Comparison of ENCODE assay signal across 5 cellular contexts in the genomic region with DNA sequence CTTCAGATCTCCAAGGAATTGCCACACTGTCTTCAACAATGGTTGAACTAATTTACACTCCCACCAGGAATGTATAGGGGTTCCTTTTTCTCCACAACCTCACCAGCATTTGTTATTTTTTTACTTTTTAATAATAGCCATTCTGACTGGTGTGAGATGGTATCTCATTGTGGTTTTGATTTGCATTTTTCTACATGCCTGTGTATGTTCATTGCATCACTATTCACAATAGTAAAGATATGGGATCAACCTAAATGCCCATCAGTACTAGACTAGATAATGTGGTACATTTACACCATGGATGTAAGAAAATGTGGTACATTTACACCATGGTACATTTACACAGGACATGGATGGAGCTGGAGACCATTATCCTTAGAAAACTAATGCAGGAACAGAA.
DNase-seq lines count a peak whose midpoint lies in the region; ATAC-seq, FAIRE-seq and TF ChIP-seq lines count a peak whose summit lies in the region.
"Not testable (repeated sequence)": the region's sequence is repeated elsewhere in the genome, so short reads cannot be mapped to it uniquely, and the experiment has no call there.

No MANE protein-coding gene starts in this region.

- not testable (repeated sequence) for TF ChIP-seq RAD21 in GM12878 (IDR thresholded peaks at IDR 0.05; ENCODE audit: insufficient read depth, low read depth, low read length)

- not testable (repeated sequence) for H3K4me3 ChIP-seq in MM.1S (ENCODE audit: low read length); OCI-LY7 (ENCODE audit: low read depth, low read length, poor library complexity, severe bottlenecking); GM12878; bronchial epithelial cell (ENCODE audit: low read depth, low read length)

- TF ChIP-seq POLR2A in GM12878 (IDR thresholded peaks at IDR 0.05; ENCODE audit: low read depth, low read length), result not testable (repeated sequence)

- H3K4me1 ChIP-seq in MM.1S (ENCODE audit: low read length) (peaks cover 13% of the 10 kb centered on the region), OCI-LY7 (ENCODE audit: insufficient read depth, low read length, poor library complexity, severe bottlenecking) (peaks cover 40% of the 10 kb centered on the region)
- not testable (repeated sequence) for H3K4me1 ChIP-seq in GM12878 (ENCODE audit: control insufficient read depth, insufficient read depth, low read length)

- H3K79me2 ChIP-seq in MM.1S (ENCODE audit: low read length); OCI-LY7 (ENCODE audit: insufficient read depth, low read depth, low read length); GM12878 (ENCODE audit: control insufficient read depth, insufficient read depth, low read length): not testable (repeated sequence)

- TF ChIP-seq CTCF in MM.1S (IDR thresholded peaks at IDR 0.05; ENCODE audit: low read length); OCI-LY7 (conservative IDR thresholded peaks at IDR 0.05; ENCODE audit: low read length); GM12878 (IDR thresholded peaks at IDR 0.05 in 2 of 3, conservative IDR thresholded peaks at IDR 0.05 in 1 of 3; ENCODE audit: control insufficient read depth in 2 of 3, extremely low read depth in 1 of 3, insufficient read depth in 1 of 3, low read depth in 3 of 3, low read length in 3 of 3); bronchial epithelial cell (IDR thresholded peaks at IDR 0.05; ENCODE audit: insufficient read depth, low read length, severe bottlenecking): not testable (repeated sequence)

- H3K27ac ChIP-seq in MM.1S (ENCODE audit: low read length); OCI-LY7 (ENCODE audit: low read depth, low read length, poor library complexity, severe bottlenecking); GM12878 (ENCODE audit: control insufficient read depth, insufficient read depth): not testable (repeated sequence)

- H3K9ac ChIP-seq in MM.1S (ENCODE audit: low read length); GM12878 (ENCODE audit: control insufficient read depth, insufficient read depth, low read length): not testable (repeated sequence)

- H2AFZ ChIP-seq in MM.1S (ENCODE audit: low read length); GM12878 (ENCODE audit: control insufficient read depth, low read depth, low read length): not testable (repeated sequence)
- H2AFZ ChIP-seq in OCI-LY7 (ENCODE audit: low read length), result peak overlapping the region; percentile 77

- H3K27me3 ChIP-seq in MM.1S (replicated peaks; ENCODE audit: insufficient read depth, low read length); GM12878 (replicated peaks in 1 of 2; ENCODE audit: control insufficient read depth in 2 of 2, insufficient read depth in 2 of 2, low read length in 1 of 2); bronchial epithelial cell (ENCODE audit: control insufficient read depth, insufficient read depth, low read length): not testable (repeated sequence)

- H3K36me3 ChIP-seq in MM.1S (replicated peaks; ENCODE audit: insufficient read depth, low read length); OCI-LY7 (ENCODE audit: insufficient read depth, low read length); GM12878 (ENCODE audit: control insufficient read depth in 2 of 2, insufficient read depth in 2 of 2, low read length in 1 of 2); bronchial epithelial cell (ENCODE audit: control insufficient read depth, insufficient read depth, low read length): not testable (repeated sequence)

- RAD21 ChIA-PET in GM12878 (lab: Charles Lee; ENCODE audit: unreplicated experiment), result not testable (repeated sequence)

- POLR2A ChIA-PET in OCI-LY7 (lab: Charles Lee), result interaction anchor here (0.6 to 1.6 kb wide), 7 partner anchors 9 to 222 kb away, joined by 3 to 5 read pairs (median 3); no protein-coding TSS in a partner anchor
- POLR2A ChIA-PET in GM12878 (lab: Charles Lee), result not testable (repeated sequence)

- SMC1A ChIA-PET in GM12878 (lab: Charles Lee; ENCODE audit: uncharacterized antibody, unreplicated experiment), result interaction anchor here (1.3 to 1.7 kb wide), 2 partner anchors 10 to 207 kb away, joined by 4 to 6 read pairs; no protein-coding TSS in a partner anchor

- not testable (repeated sequence) for H3F3A ChIP-seq in MM.1S (ENCODE audit: insufficient read depth, low read length)

- H4K20me1 ChIP-seq in MM.1S (ENCODE audit: insufficient read depth, low read length); OCI-LY7 (ENCODE audit: insufficient read depth, low read length); GM12878 (ENCODE audit: control insufficient read depth, insufficient read depth): not testable (repeated sequence)

- ATAC-seq in GM12878, result peak; percentile 40; the same call in 1 of the 3 replicates

- CTCF ChIA-PET in OCI-LY7 (lab: Charles Lee; ENCODE audit: unreplicated experiment) (interaction anchor here (0.6 kb wide), 1 partner anchor 15 kb away, joined by 3 read pairs; no protein-coding TSS in a partner anchor), GM12878 (lab: Yijun Ruan, JAX) (interaction anchor here (1.0 to 1.3 kb wide), 2 partner anchors 10 to 12 kb away, joined by 3 to 5 read pairs; no protein-coding TSS in a partner anchor)

- H3K9me3 ChIP-seq in MM.1S (replicated peaks; ENCODE audit: insufficient read depth, low read length); GM12878 (replicated peaks; ENCODE audit: control insufficient read depth, insufficient read depth, low read length): not testable (repeated sequence)
- H3K9me3 ChIP-seq in OCI-LY7 (ENCODE audit: low read length), result peaks cover 14% of the 10 kb centered on the region; the same call in 1 of the 2 replicates

- in situ Hi-C loops in GM12878 (cut with MboI), result not testable (repeated sequence)

- not testable (repeated sequence) for TF ChIP-seq EP300 in GM12878 (IDR thresholded peaks at IDR 0.05; ENCODE audit: borderline replicate concordance in 1 of 2, control insufficient read depth in 1 of 2, low read depth in 2 of 2, low read length in 2 of 2)

- H3K9me2 ChIP-seq in MM.1S (replicated peaks; ENCODE audit: insufficient read depth, low read length); OCI-LY7 (ENCODE audit: insufficient read depth, low read length): not testable (repeated sequence)

- not testable (repeated sequence) for FAIRE-seq in GM12878 (lab: Jason Lieb, UNC); bronchial epithelial cell (lab: Jason Lieb, UNC)

- H3K4me2 ChIP-seq in MM.1S (ENCODE audit: low read depth, low read length) (0 out of 2 replicates have a peak overlapping the region, but pooled peaks have one; percentile 25), OCI-LY7 (ENCODE audit: low read length) (peak overlapping the region; percentile 19; the same call in 1 of the 2 replicates)
- H3K4me2 ChIP-seq in GM12878 (ENCODE audit: control insufficient read depth, insufficient read depth), result not testable (repeated sequence)

- DNase-seq in EL, result peak; percentile 22
- not testable (repeated sequence) for DNase-seq in MM.1S; OCI-LY7 (ENCODE audit: low spot score); GM12878 (ENCODE audit: low read depth, low spot score)
- peak; percentile 18 for DNase-seq in bronchial epithelial cell (ENCODE audit: low read depth)

- intact Hi-C loops in OCI-LY7 (cut with micrococcal nuclease; ENCODE audit: unreplicated experiment), result loop anchor here (2.0 kb wide), 1 partner anchor 68 kb away; no protein-coding TSS in a partner anchor
- intact Hi-C loops in GM12878 (cut with micrococcal nuclease; ENCODE audit: unreplicated experiment), result not testable (repeated sequence)

- not testable (repeated sequence) for BruUV-seq in OCI-LY7 (replicated peaks; lab: Mats Ljungman, UMichigan); GM12878 (replicated peaks; lab: Mats Ljungman, UMichigan)
